Comparison of ENCODE assay signal across 1 cellular context in genomic region chr12:29762637-29763300, GRCh38.
TF ChIP-seq lines count a peak whose summit lies in the region.

No MANE protein-coding gene starts in this region.

TF ChIP-seq in GM12878, 131 proteins besides CTCF, POLR2A, EP300 and RAD21 (continued from another document):
- TF ChIP-seq IRF3 (IDR thresholded peaks at IDR 0.05) = no peak
- no peak for TF ChIP-seq BHLHE40 (IDR thresholded peaks at IDR 0.05; ENCODE audit: borderline replicate concordance in 1 of 2, low read depth in 2 of 2, low read length in 1 of 2)
- TF ChIP-seq NFIC (IDR thresholded peaks at IDR 0.05; ENCODE audit: low read depth, low read length) = no peak
- TF ChIP-seq ZNF384 (IDR thresholded peaks at IDR 0.05; ENCODE audit: borderline replicate concordance, low read depth, low read length) = no peak
- no peak for TF ChIP-seq IRF4 (IDR thresholded peaks at IDR 0.05; ENCODE audit: low read depth, low read length)
- no peak for TF ChIP-seq MXI1 (IDR thresholded peaks at IDR 0.05; ENCODE audit: low read depth, low read length)
